ENCODE assay signal across 1 cellular context in genomic region chr14:100207588-100207987, GRCh38.
A peak's percentile ranks its signal among the peaks of the same experiment; 100 is the strongest.
TF ChIP-seq lines count a peak whose summit lies in the region.

No MANE protein-coding gene starts in this region.

TF ChIP-seq in K562, 482 proteins besides CTCF, POLR2A, EP300 and RAD21:
- TF ChIP-seq NFYB (IDR thresholded peaks at IDR 0.05; ENCODE audit: extremely low read depth, insufficient read length) = peak; percentile 52
